1 cellular context compared by ENCODE assay signal in genomic region chr1:195754874-195755273, GRCh38.
TF ChIP-seq lines count a peak whose summit lies in the region.

No MANE protein-coding gene starts in this region.

TF ChIP-seq in K562, 482 proteins besides CTCF, POLR2A, EP300 and RAD21 (continued from another document):
- no peak for TF ChIP-seq HES1 (IDR thresholded peaks at IDR 0.05; ENCODE audit: low read depth)
- peak; percentile 55 for TF ChIP-seq TEAD4 (IDR thresholded peaks at IDR 0.05; ENCODE audit: low read length)
- no peak for TF ChIP-seq TEAD4 (CRISPR knock-in tag; IDR thresholded peaks at IDR 0.05; ENCODE audit: borderline replicate concordance)
- no peak for TF ChIP-seq KAT8 (IDR thresholded peaks at IDR 0.05; ENCODE audit: low read depth)
- no peak for TF ChIP-seq IFI16 (CRISPR knock-in tag; IDR thresholded peaks at IDR 0.05)
- no peak for TF ChIP-seq ZFP30 (CRISPR knock-in tag; IDR thresholded peaks at IDR 0.05; ENCODE audit: borderline replicate concordance)
- no peak for TF ChIP-seq MCM7 (IDR thresholded peaks at IDR 0.05)
- TF ChIP-seq HSF4 (CRISPR knock-in tag; IDR thresholded peaks at IDR 0.05; ENCODE audit: borderline replicate concordance), result no peak
- TF ChIP-seq DMBX1 (CRISPR knock-in tag; IDR thresholded peaks at IDR 0.05; ENCODE audit: borderline replicate concordance), result no peak
- TF ChIP-seq FOSL1 (tag; conservative IDR thresholded peaks at IDR 0.05), result peak; percentile 70
- TF ChIP-seq CEBPG (CRISPR knock-in tag; IDR thresholded peaks at IDR 0.05), result no peak; the same call in none of the 2 replicates
- TF ChIP-seq CEBPG (tag; conservative IDR thresholded peaks at IDR 0.05 in 1 of 2, IDR thresholded peaks at IDR 0.05 in 1 of 2), result peak; percentile 72 to 81
- no peak for TF ChIP-seq KLF16 (IDR thresholded peaks at IDR 0.05)
- peak; percentile 67 for TF ChIP-seq CBFA2T3 (IDR thresholded peaks at IDR 0.05)
- TF ChIP-seq TCF3 (CRISPR knock-in tag; IDR thresholded peaks at IDR 0.05), result peak; percentile 63; the same call in 1 of the 2 replicates
- TF ChIP-seq, protein P1, sequence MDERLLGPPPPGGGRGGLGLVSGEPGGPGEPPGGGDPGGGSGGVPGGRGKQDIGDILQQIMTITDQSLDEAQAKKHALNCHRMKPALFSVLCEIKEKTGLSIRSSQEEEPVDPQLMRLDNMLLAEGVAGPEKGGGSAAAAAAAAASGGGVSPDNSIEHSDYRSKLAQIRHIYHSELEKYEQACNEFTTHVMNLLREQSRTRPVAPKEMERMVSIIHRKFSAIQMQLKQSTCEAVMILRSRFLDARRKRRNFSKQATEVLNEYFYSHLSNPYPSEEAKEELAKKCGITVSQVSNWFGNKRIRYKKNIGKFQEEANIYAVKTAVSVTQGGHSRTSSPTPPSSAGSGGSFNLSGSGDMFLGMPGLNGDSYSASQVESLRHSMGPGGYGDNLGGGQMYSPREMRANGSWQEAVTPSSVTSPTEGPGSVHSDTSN (CRISPR knock-in tag; IDR thresholded peaks at IDR 0.05; ENCODE audit: low read depth), result no peak
- TF ChIP-seq, protein P1 (tag; conservative IDR thresholded peaks at IDR 0.05; ENCODE audit: low read depth), result no peak
- peak in 1 of 2 experiments; percentile 17; a peak in 1 of 4 replicates for TF ChIP-seq KDM1A (IDR thresholded peaks at IDR 0.05)
- TF ChIP-seq HOXB6 (CRISPR knock-in tag; IDR thresholded peaks at IDR 0.05; ENCODE audit: borderline replicate concordance), result no peak
- no peak for TF ChIP-seq ZNF57 (CRISPR knock-in tag; IDR thresholded peaks at IDR 0.05)
- TF ChIP-seq MECOM (CRISPR knock-in tag; IDR thresholded peaks at IDR 0.05), result no peak
- TF ChIP-seq HNRNPH1 (optimal IDR thresholded peaks at IDR 0.05; ENCODE audit: low read depth, low read length), result no peak
- TF ChIP-seq HDAC2 (IDR thresholded peaks at IDR 0.05), result no peak
- no peak for TF ChIP-seq DIDO1 (tag; IDR thresholded peaks at IDR 0.05; ENCODE audit: low read depth)
- TF ChIP-seq ARID1B (IDR thresholded peaks at IDR 0.05), result peak; percentile 39; the same call in 1 of the 2 replicates
- no peak for TF ChIP-seq TAF7 (tag; IDR thresholded peaks at IDR 0.05)
- no peak for TF ChIP-seq TBP (optimal IDR thresholded peaks at IDR 0.05; ENCODE audit: low read depth, low read length)
- TF ChIP-seq GTF2A2 (tag; IDR thresholded peaks at IDR 0.05), result no peak
- no peak for TF ChIP-seq MNT (conservative IDR thresholded peaks at IDR 0.05)
- TF ChIP-seq SAFB (IDR thresholded peaks at IDR 0.05; ENCODE audit: borderline replicate concordance, low read depth, low read length), result no peak
- no peak for TF ChIP-seq ZKSCAN8 (CRISPR knock-in tag; IDR thresholded peaks at IDR 0.05)
- TF ChIP-seq MGA (IDR thresholded peaks at IDR 0.05), result no peak
- no peak for TF ChIP-seq TCF7L2 (IDR thresholded peaks at IDR 0.05; ENCODE audit: low read depth, low read length)
- TF ChIP-seq, protein P2, sequence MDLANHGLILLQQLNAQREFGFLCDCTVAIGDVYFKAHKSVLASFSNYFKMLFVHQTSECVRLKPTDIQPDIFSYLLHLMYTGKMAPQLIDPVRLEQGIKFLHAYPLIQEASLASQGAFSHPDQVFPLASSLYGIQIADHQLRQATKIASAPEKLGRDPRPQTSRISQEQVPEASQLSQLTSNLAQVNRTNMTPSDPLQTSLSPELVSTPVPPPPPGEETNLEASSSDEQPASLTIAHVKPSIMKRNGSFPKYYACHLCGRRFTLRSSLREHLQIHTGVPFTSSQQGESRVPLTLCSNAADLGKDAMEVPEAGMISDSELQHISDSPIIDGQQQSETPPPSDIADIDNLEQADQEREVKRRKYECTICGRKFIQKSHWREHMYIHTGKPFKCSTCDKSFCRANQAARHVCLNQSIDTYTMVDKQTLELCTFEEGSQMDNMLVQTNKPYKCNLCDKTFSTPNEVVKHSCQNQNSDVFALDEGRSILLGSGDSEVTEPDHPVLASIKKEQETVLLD (IDR thresholded peaks at IDR 0.05), result no peak
TF ChIP-seq in K562: peak in this region for 9.
